ENCODE assay signal across 12 cellular contexts in the genomic region with DNA sequence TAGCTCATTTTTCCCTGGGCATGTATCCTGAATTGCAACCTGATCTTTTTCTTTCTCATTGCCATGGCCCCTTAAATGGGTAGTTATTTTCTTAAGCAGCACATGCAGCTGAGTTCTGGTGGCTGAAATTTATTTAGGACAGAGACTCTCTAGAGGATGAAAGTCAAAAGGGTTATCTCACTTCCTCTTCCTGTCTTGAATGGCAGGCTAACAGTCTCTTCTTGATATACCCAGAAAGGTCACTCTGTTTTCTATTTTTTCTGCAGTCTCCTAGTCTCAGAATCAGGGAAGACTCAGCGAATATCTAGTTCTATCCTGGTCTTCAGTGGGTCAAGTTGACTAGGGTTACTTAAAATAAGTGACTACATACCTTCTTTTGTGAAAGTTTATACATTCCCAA.
DNase-seq lines count a peak whose midpoint lies in the region; ATAC-seq and TF ChIP-seq lines count a peak whose summit lies in the region.
"Had no signal": no experiment of that assay in that cellular context is flagged by ENCODE, and none has a peak within 500 bp of the region (broad histone marks: within the 10 kb centered on the region; RNA-seq: fewer than 3 reads in every experiment).

No MANE protein-coding gene starts in this region.

- H3K9me3 ChIP-seq in HUES6 (ENCODE audit: control insufficient read depth, insufficient read depth, low read depth, low read length) (no peaks in the 10 kb centered on the region), ascending aorta (no peaks in the 10 kb centered on the region)
- H3K9me3 ChIP-seq: sigmoid colon, SJCRH30 had no signal

- H3K4me3 ChIP-seq in HUES6 (ENCODE audit: low read depth, low read length) (no peak overlapping the region), ascending aorta (no peak overlapping the region)
- H3K4me3 ChIP-seq: sigmoid colon, SJCRH30 had no signal

- H3K27ac Mint-ChIP-seq in stimulated activated naive B cell treated with anti-CD40 and anti-IgM and Interleukin-4, amounts not matched to agents 10 μg/mL and 1 μg/mL and 100 μg/mL, for 72 hours: peak overlapping the region; percentile 81

- H3K27me3 Mint-ChIP-seq in stimulated activated naive B cell treated with anti-CD40 and anti-IgM and Interleukin-4, amounts not matched to agents 10 μg/mL and 1 μg/mL and 100 μg/mL, for 72 hours: no peaks in the 10 kb centered on the region

- ATAC-seq in HG02798 (IDR thresholded peaks at IDR 0.05; ENCODE audit: poor library complexity, unreplicated experiment): peak; percentile 87
- ATAC-seq in stimulated activated naive B cell treated with anti-CD40 and anti-IgM and Interleukin-4, amounts not matched to agents 10 μg/mL and 1 μg/mL and 100 μg/mL, for 72 hours (replicated peaks): peak; percentile 97 to 98

- peak overlapping the region; percentile 62 to 64 for H3K4me3 Mint-ChIP-seq in stimulated activated naive B cell treated with anti-CD40 and anti-IgM and Interleukin-4, amounts not matched to agents 10 μg/mL and 1 μg/mL and 100 μg/mL, for 72 hours

- no peaks in the 10 kb centered on the region for H3K36me3 Mint-ChIP-seq in stimulated activated naive B cell treated with anti-CD40 and anti-IgM and Interleukin-4, amounts not matched to agents 10 μg/mL and 1 μg/mL and 100 μg/mL, for 72 hours

- peak; percentile 36 for DNase-seq in SKM-1 treated with dmso at 0.1 percent for 144 hours (lab: John Stamatoyannopoulos, UW; ENCODE audit: unreplicated experiment)
- DNase-seq in SKM-1 (lab: John Stamatoyannopoulos, UW; ENCODE audit: unreplicated experiment): no peak
- DNase-seq in stimulated activated naive B cell treated with anti-CD40 and anti-IgM and Interleukin-4, amounts not matched to agents 10 μg/mL and 1 μg/mL and 100 μg/mL, for 72 hours: no peak
- no peak for DNase-seq in NCI-H1694 treated with DMSO at 0.1 percent for 48 hours (lab: John Stamatoyannopoulos, UW)
- DNase-seq in NCI-H526 (lab: John Stamatoyannopoulos, UW): no peak
- DNase-seq in ascending aorta (ENCODE audit: low spot score in 2 of 2): no peak
- DNase-seq: activated CD4-positive, alpha-beta T cell treated with anti-CD3 and anti-CD28 coated beads, Interleukin-2, amount 50 U/mL, for 48 hours; amniotic stem cell; sigmoid colon had no signal

- no peak for TF ChIP-seq CTCF in ascending aorta (IDR thresholded peaks at IDR 0.05)

- H3K27ac ChIP-seq in HUES6 (ENCODE audit: low read depth, low read length) (peak overlapping the region; percentile 90; the same call in 1 of the 2 replicates), ascending aorta (no peak overlapping the region)
- H3K27ac ChIP-seq: sigmoid colon, SJCRH30 had no signal

- peaks cover 12 to 35% of the 10 kb centered on the region in 2 donors for H3K4me1 Mint-ChIP-seq in stimulated activated naive B cell treated with anti-CD40 and anti-IgM and Interleukin-4, amounts not matched to agents 10 μg/mL and 1 μg/mL and 100 μg/mL, for 72 hours

- intact Hi-C loops in ascending aorta (cut with DNase I): no loop called here

- no peaks in the 10 kb centered on the region for H3K9me3 Mint-ChIP-seq in stimulated activated naive B cell treated with anti-CD40 and anti-IgM and Interleukin-4, amounts not matched to agents 10 μg/mL and 1 μg/mL and 100 μg/mL, for 72 hours

- no peaks in the 10 kb centered on the region for H3K36me3 ChIP-seq in HUES6 (ENCODE audit: control insufficient read depth, insufficient read depth, low read length)
- no peaks in the 10 kb centered on the region for H3K36me3 ChIP-seq in ascending aorta
- H3K36me3 ChIP-seq: sigmoid colon, SJCRH30 had no signal

- peak overlapping the region; percentile 49 for H3K9ac ChIP-seq in HUES6 (ENCODE audit: low read length)

- H3K4me1 ChIP-seq in HUES6 (ENCODE audit: control insufficient read depth, insufficient read depth, low read length) (peaks cover 46% of the 10 kb centered on the region), ascending aorta (no peaks in the 10 kb centered on the region)
- H3K4me1 ChIP-seq: sigmoid colon had no signal

- H3K27me3 ChIP-seq in HUES6 (ENCODE audit: control insufficient read depth, insufficient read depth, low read length): no peaks in the 10 kb centered on the region
- no peaks in the 10 kb centered on the region for H3K27me3 ChIP-seq in ascending aorta
- H3K27me3 ChIP-seq: sigmoid colon, SJCRH30 had no signal
